17 cellular contexts compared by ENCODE assay signal in the genomic region with DNA sequence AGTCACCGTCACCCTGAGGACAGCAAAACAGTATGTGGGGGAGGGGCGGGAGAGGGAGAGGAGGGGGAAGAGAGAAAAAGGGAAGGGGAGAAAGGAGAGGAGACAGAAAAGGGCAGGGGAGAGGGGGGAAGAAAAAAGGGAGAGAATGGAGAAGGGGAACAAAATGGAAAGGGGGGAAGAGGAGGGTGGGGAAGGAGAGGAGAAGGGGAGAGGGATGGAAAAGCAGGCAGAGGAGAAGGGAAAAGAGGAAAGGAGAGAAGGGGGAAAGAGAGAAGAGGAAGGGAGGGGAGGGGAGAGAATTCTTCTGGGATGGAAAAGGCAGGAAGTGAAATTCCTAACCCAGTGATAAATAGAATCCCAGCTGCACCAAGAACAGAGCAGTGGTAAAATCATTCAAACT.
DNase-seq lines count a peak whose midpoint lies in the region; ATAC-seq, FAIRE-seq and TF ChIP-seq lines count a peak whose summit lies in the region.
"Had no signal": no experiment of that assay in that cellular context is flagged by ENCODE, and none has a peak within 500 bp of the region (broad histone marks: within the 10 kb centered on the region; RNA-seq: fewer than 3 reads in every experiment).

No MANE protein-coding gene starts in this region.

- no peaks in the 10 kb centered on the region for H3K27me3 ChIP-seq in CD4-positive, CD25-positive, alpha-beta regulatory T cell (ENCODE audit: control insufficient read depth, insufficient read depth, low read length)
- H3K27me3 ChIP-seq in DND-41 (ENCODE audit: insufficient read depth, low read length, poor library complexity): no peaks in the 10 kb centered on the region
- H3K27me3 ChIP-seq: tibial nerve had no signal

- TF ChIP-seq CTCF in DND-41 (IDR thresholded peaks at IDR 0.05; ENCODE audit: borderline replicate concordance, extremely low read depth, low read length, poor library complexity, severe bottlenecking): no peak

- no peak for TF ChIP-seq POLR2A in H54 (IDR thresholded peaks at IDR 0.05; ENCODE audit: low read depth, low read length)

- H3K27ac ChIP-seq in CD4-positive, CD25-positive, alpha-beta regulatory T cell (ENCODE audit: insufficient read depth, low read length, poor library complexity, severe bottlenecking): peak overlapping the region; percentile 14
- H3K27ac ChIP-seq in DND-41 (ENCODE audit: low read length): peak overlapping the region; percentile 93
- H3K27ac ChIP-seq: coronary artery had no signal

- no peaks in the 10 kb centered on the region for H3K79me2 ChIP-seq in DND-41 (ENCODE audit: insufficient read depth, low read length)

- H3K4me2 ChIP-seq in DND-41 (ENCODE audit: insufficient read depth, low read length): peak overlapping the region; percentile 53; the same call in 1 of the 2 replicates

- CTCF ChIA-PET in activated CD4-positive, alpha-beta memory T cell treated with anti-CD3 and anti-CD28 coated beads, Interleukin-2, amount 10 ng/mL, durations not matched to agents 7 days and 5 days (lab: Charles Lee): interaction anchor here (3.3 kb wide), 1 partner anchor 37 kb away, joined by 14 read pairs; no protein-coding TSS in a partner anchor

- peaks cover 10 to 69% (median 31%) of the 10 kb centered on the region in 4 donors for H3K4me1 Mint-ChIP-seq in CD4-positive, CD25-positive, alpha-beta regulatory T cell
- peaks cover 55% of the 10 kb centered on the region for H3K4me1 Mint-ChIP-seq in activated CD4-positive, alpha-beta memory T cell treated with anti-CD3 and anti-CD28 coated beads, Interleukin-2, amount 10 ng/mL, durations not matched to agents 7 days and 5 days
- peaks cover 37 to 62% of the 10 kb centered on the region in 2 donors for H3K4me1 Mint-ChIP-seq in immature natural killer cell

- H4K20me1 ChIP-seq in DND-41 (ENCODE audit: insufficient read depth, low read length): no peaks in the 10 kb centered on the region

- POLR2A ChIA-PET in activated CD4-positive, alpha-beta memory T cell treated with anti-CD3 and anti-CD28 coated beads, Interleukin-2, amount 10 ng/mL, durations not matched to agents 7 days and 5 days (lab: Charles Lee): interaction anchor here (0.9 to 3.2 kb wide), 15 partner anchors 13 to 322 kb away, joined by 3 to 41 read pairs (median 7); partner anchors contain the start of gene BCOR

- peaks cover 45% of the 10 kb centered on the region for H3K4me1 ChIP-seq in CD4-positive, CD25-positive, alpha-beta regulatory T cell (ENCODE audit: control insufficient read depth, insufficient read depth, low read length, poor library complexity, severe bottlenecking)
- peaks cover 75% of the 10 kb centered on the region for H3K4me1 ChIP-seq in DND-41 (ENCODE audit: insufficient read depth, low read length)

- no peaks in the 10 kb centered on the region for H3K9me3 Mint-ChIP-seq in CD4-positive, CD25-positive, alpha-beta regulatory T cell
- no peaks in the 10 kb centered on the region for H3K9me3 Mint-ChIP-seq in activated CD4-positive, alpha-beta memory T cell treated with anti-CD3 and anti-CD28 coated beads, Interleukin-2, amount 10 ng/mL, durations not matched to agents 7 days and 5 days
- H3K9me3 Mint-ChIP-seq in immature natural killer cell: no peaks in the 10 kb centered on the region

- H3K9me3 ChIP-seq in CD4-positive, CD25-positive, alpha-beta regulatory T cell (ENCODE audit: control insufficient read depth in 2 of 2, low read length in 2 of 2): no peaks in the 10 kb centered on the region
- no peaks in the 10 kb centered on the region for H3K9me3 ChIP-seq in DND-41 (ENCODE audit: insufficient read depth, low read length, severe bottlenecking)
- H3K9me3 ChIP-seq: tibial nerve had no signal

- H3K36me3 Mint-ChIP-seq in CD4-positive, CD25-positive, alpha-beta regulatory T cell: no peaks in the 10 kb centered on the region
- peaks cover 24% of the 10 kb centered on the region for H3K36me3 Mint-ChIP-seq in activated CD4-positive, alpha-beta memory T cell treated with anti-CD3 and anti-CD28 coated beads, Interleukin-2, amount 10 ng/mL, durations not matched to agents 7 days and 5 days (ENCODE audit: low read depth)
- peaks cover 0 to 4% (median 0%) of the 10 kb centered on the region in 3 donors for H3K36me3 Mint-ChIP-seq in immature natural killer cell

- H3K4me3 Mint-ChIP-seq in CD4-positive, CD25-positive, alpha-beta regulatory T cell: peak overlapping the region in 3 of 4 donors; percentile 74 to 91 (median 85)
- H3K4me3 Mint-ChIP-seq in activated CD4-positive, alpha-beta memory T cell treated with anti-CD3 and anti-CD28 coated beads, Interleukin-2, amount 10 ng/mL, durations not matched to agents 7 days and 5 days: peak overlapping the region; percentile 83
- H3K4me3 Mint-ChIP-seq in immature natural killer cell: peak overlapping the region in 1 of 5 donors; percentile 77

- H3K36me3 ChIP-seq in CD4-positive, CD25-positive, alpha-beta regulatory T cell (ENCODE audit: control insufficient read depth, insufficient read depth, low read length): no peaks in the 10 kb centered on the region
- no peaks in the 10 kb centered on the region for H3K36me3 ChIP-seq in DND-41 (ENCODE audit: insufficient read depth, low read length)
- H3K36me3 ChIP-seq: tibial nerve had no signal

- FAIRE-seq in H54 (lab: Jason Lieb, UNC): no peak
- FAIRE-seq: G401.6, HepG2, keratinocyte had no signal

- H3K27ac Mint-ChIP-seq in CD4-positive, CD25-positive, alpha-beta regulatory T cell: peak overlapping the region; percentile 80 to 94 (median 94)
- H3K27ac Mint-ChIP-seq in activated CD4-positive, alpha-beta memory T cell treated with anti-CD3 and anti-CD28 coated beads, Interleukin-2, amount 10 ng/mL, durations not matched to agents 7 days and 5 days: peak overlapping the region; percentile 96
- peak overlapping the region; percentile 86 to 99 (median 95) for H3K27ac Mint-ChIP-seq in immature natural killer cell

- peak overlapping the region; percentile 47 for H3K4me3 ChIP-seq in CD4-positive, CD25-positive, alpha-beta regulatory T cell (ENCODE audit: low read depth, low read length)
- no peak overlapping the region for H3K4me3 ChIP-seq in DND-41 (ENCODE audit: low read depth in 1 of 2, low read length in 2 of 2)
- H3K4me3 ChIP-seq: coronary artery, tibial nerve had no signal

- no peak for DNase-seq in CD4-positive, CD25-positive, alpha-beta regulatory T cell
- no peak for DNase-seq in DND-41
- no peak for DNase-seq in activated CD4-positive, alpha-beta memory T cell treated with anti-CD3 and anti-CD28 coated beads, Interleukin-2, amount 10 ng/mL, durations not matched to agents 7 days and 5 days
- DNase-seq in immature natural killer cell: no peak
- no peak for DNase-seq in DMS79 treated with DMSO at 0.1 percent for 48 hours (lab: John Stamatoyannopoulos, UW)
- no peak for DNase-seq in H54 (ENCODE audit: insufficient read length, low spot score)
- DNase-seq: anterior cingulate cortex; NCI-H1092; NCI-H2171; NK-92 treated with Interleukin-12 subunit alpha and Interleukin-12 subunit beta, amount 100 ng/mL, for 24 hours; T1000 had no signal

- H3K9ac ChIP-seq in DND-41 (ENCODE audit: low read depth, low read length): no peak overlapping the region

- H3K27me3 Mint-ChIP-seq in CD4-positive, CD25-positive, alpha-beta regulatory T cell: no peaks in the 10 kb centered on the region
- H3K27me3 Mint-ChIP-seq in activated CD4-positive, alpha-beta memory T cell treated with anti-CD3 and anti-CD28 coated beads, Interleukin-2, amount 10 ng/mL, durations not matched to agents 7 days and 5 days: no peaks in the 10 kb centered on the region
- peaks cover 0 to 10% (median 7%) of the 10 kb centered on the region in 3 donors for H3K27me3 Mint-ChIP-seq in immature natural killer cell (ENCODE audit: low read depth in 3 of 3)

- no peak for ATAC-seq in CD4-positive, CD25-positive, alpha-beta regulatory T cell (ENCODE audit: low read depth in 2 of 2)
- no peak for ATAC-seq in DND-41 (ENCODE audit: insufficient read depth, low read depth)
- ATAC-seq in HG03520 (IDR thresholded peaks at IDR 0.05; ENCODE audit: unreplicated experiment): no peak
- ATAC-seq: HepG2 had no signal

- H2AFZ ChIP-seq in DND-41 (ENCODE audit: low read depth, low read length): no peak overlapping the region
